In genomic region chr2:126777620-126777978, GRCh38 we compare ENCODE assay signal across 8 cellular contexts.
A peak's percentile ranks its signal among the peaks of the same experiment; 100 is the strongest.
DNase-seq lines count a peak whose midpoint lies in the region; ATAC-seq, FAIRE-seq and TF ChIP-seq lines count a peak whose summit lies in the region.

No MANE protein-coding gene starts in this region.

- CTCF ChIA-PET in HCT116 (lab: Charles Lee): interaction anchor here (0.6 to 2.0 kb wide), 3 partner anchors 194 to 249 kb away, joined by 4 to 7 read pairs (median 6); no protein-coding TSS in a partner anchor
- CTCF ChIA-PET in Panc1 (lab: Charles Lee): no interaction called here

- peak overlapping the region; percentile 99 for H3K4me3 Mint-ChIP-seq in natural killer cell

- ATAC-seq in GM18520 (IDR thresholded peaks at IDR 0.05; ENCODE audit: unreplicated experiment): peak; percentile 5
- no peak; the same call in 1 of the 2 replicates for ATAC-seq in HCT116
- ATAC-seq in Panc1: no peak
- ATAC-seq in natural killer cell: peak in 1 of 3 donors; percentile 4

- H3K36me3 Mint-ChIP-seq in natural killer cell: no peaks in the 10 kb centered on the region

- in situ Hi-C loops in Panc1 (cut with HindIII; ENCODE audit: low pct_unique_long_range_greater_than_20kb, low sequenced_read_pairs): no loop called here

- DNase-seq in HCT116 (ENCODE audit: low read depth, low spot score) (no peak), Panc1 (ENCODE audit: low read depth, low spot score) (no peak), natural killer cell (no peak), 8988T (no peak), GM12891 (ENCODE audit: insufficient read length, low spot score) (no peak), NCI-H146 (lab: John Stamatoyannopoulos, UW) (no peak), AG08396 (ENCODE audit: low spot score) (no peak)

- TF ChIP-seq CTCF in HCT116 (IDR thresholded peaks at IDR 0.05 in 2 of 3, conservative IDR thresholded peaks at IDR 0.05 in 1 of 3; ENCODE audit: borderline replicate concordance in 1 of 3, insufficient read depth in 1 of 3, low read depth in 2 of 3, low read length in 2 of 3) (no peak), Panc1 (IDR thresholded peaks at IDR 0.05) (no peak), natural killer cell (IDR thresholded peaks at IDR 0.05) (no peak)

- peaks cover 11 to 13% of the 10 kb centered on the region in 2 donors for H3K4me1 Mint-ChIP-seq in natural killer cell

- H3K4me1 ChIP-seq in HCT116 (ENCODE audit: control insufficient read depth in 1 of 2, insufficient read depth in 2 of 2, low read length in 2 of 2) (no peaks in the 10 kb centered on the region), Panc1 (ENCODE audit: control insufficient read depth, insufficient read depth, low read length) (no peaks in the 10 kb centered on the region)

- peak overlapping the region; percentile 49 for H2AFZ ChIP-seq in HCT116 (ENCODE audit: low read depth, low read length, poor library complexity, severe bottlenecking)

- intact Hi-C loops in HCT116 (cut with micrococcal nuclease) (loop anchor here (1.0 to 10.0 kb wide), 2 partner anchors 197 to 249 kb away; no protein-coding TSS in a partner anchor), Panc1 (cut with micrococcal nuclease; ENCODE audit: unreplicated experiment) (loop anchor here (1.0 to 10.0 kb wide), 4 partner anchors 143 to 1033 kb away; no protein-coding TSS in a partner anchor), natural killer cell (cut with micrococcal nuclease) (loop anchor here (1.0 to 10.0 kb wide), 2 partner anchors 249 to 383 kb away; no protein-coding TSS in a partner anchor)

- no peak for FAIRE-seq in GM12891 (lab: Jason Lieb, UNC)

- peaks cover 6 to 20% of the 10 kb centered on the region in 2 donors for H3K27me3 Mint-ChIP-seq in natural killer cell (ENCODE audit: low read depth in 2 of 2)

- no peaks in the 10 kb centered on the region for H3K9me2 ChIP-seq in HCT116 (ENCODE audit: insufficient read depth)

- H3K79me2 ChIP-seq in HCT116 (ENCODE audit: insufficient read depth, low read length): no peaks in the 10 kb centered on the region

- TF ChIP-seq RAD21 in HCT116 (IDR thresholded peaks at IDR 0.05; ENCODE audit: low read depth): no peak

- H3K27ac Mint-ChIP-seq in natural killer cell: peak overlapping the region; percentile 74 to 86

- no peaks in the 10 kb centered on the region for H3K9me3 ChIP-seq in HCT116 (ENCODE audit: control insufficient read depth in 1 of 2, insufficient read depth in 1 of 2, low read depth in 1 of 2, low read length in 2 of 2)
- H3K9me3 ChIP-seq in Panc1 (ENCODE audit: control insufficient read depth, insufficient read depth, low read depth, low read length): no peaks in the 10 kb centered on the region

- no peak overlapping the region for H3K9ac ChIP-seq in HCT116 (ENCODE audit: low read length)

- no TSS peak for BruUV-seq in HCT116 (replicated peaks; lab: Mats Ljungman, UMichigan)
- no TSS peak for BruUV-seq in Panc1 (replicated peaks; lab: Mats Ljungman, UMichigan)

- no peak for TF ChIP-seq POLR2A in HCT116 (IDR thresholded peaks at IDR 0.05; ENCODE audit: borderline replicate concordance, extremely low read depth, insufficient read depth, insufficient read length)
- no peak for TF ChIP-seq POLR2A in GM12891 (IDR thresholded peaks at IDR 0.05; ENCODE audit: low read depth, low read length)

- H3K27me3 ChIP-seq in HCT116 (ENCODE audit: insufficient read depth, low read length) (0 out of 2 replicates have a peak, but pooled peaks cover 2% of the 10 kb centered on the region), Panc1 (ENCODE audit: control insufficient read depth, insufficient read depth, low read length) (peaks cover 5% of the 10 kb centered on the region; the same call in 1 of the 2 replicates)

- POLR2A ChIA-PET in HCT116 (lab: Charles Lee): no interaction called here
- POLR2A ChIA-PET in Panc1 (lab: Charles Lee): interaction anchor here (0.7 kb wide), 1 partner anchor 21 kb away, joined by 11 read pairs; no protein-coding TSS in a partner anchor

- RAD21 ChIA-PET in HCT116 (lab: Charles Lee; ENCODE audit: low non-redundant PET in 1 of 2, low total read pairs in 2 of 2, uncharacterized antibody in 2 of 2, unreplicated experiment in 2 of 2): no interaction called here

- H3K27ac ChIP-seq in HCT116 (ENCODE audit: low read depth, low read length) (no peak overlapping the region), Panc1 (ENCODE audit: low read length) (no peak overlapping the region)

- no peaks in the 10 kb centered on the region for H3K36me3 ChIP-seq in HCT116 (ENCODE audit: control insufficient read depth in 1 of 2, insufficient read depth in 2 of 2, low read length in 2 of 2)
- H3K36me3 ChIP-seq in Panc1 (ENCODE audit: control insufficient read depth, insufficient read depth, low read length): no peaks in the 10 kb centered on the region

- H3K4me3 ChIP-seq in HCT116 (replicated peaks in 1 of 2; ENCODE audit: low read depth in 1 of 2, low read length in 2 of 2): no peak overlapping the region
- peak overlapping the region; percentile 42 to 79; a peak in 2 of 4 replicates for H3K4me3 ChIP-seq in Panc1 (ENCODE audit: low read depth in 2 of 2, low read length in 2 of 2)

- H3K9me3 Mint-ChIP-seq in natural killer cell: no peaks in the 10 kb centered on the region

- no peak overlapping the region for H3K4me2 ChIP-seq in HCT116 (ENCODE audit: low read length)

- no peaks in the 10 kb centered on the region for H4K20me1 ChIP-seq in HCT116 (ENCODE audit: insufficient read depth)

TF ChIP-seq in HCT116, 20 proteins besides CTCF, POLR2A, EP300 and RAD21:
- no peak for TF ChIP-seq SRF (IDR thresholded peaks at IDR 0.05; ENCODE audit: low read depth)
- TF ChIP-seq CBX3 (IDR thresholded peaks at IDR 0.05; ENCODE audit: low read depth): no peak
- TF ChIP-seq JUND (IDR thresholded peaks at IDR 0.05): no peak
- TF ChIP-seq POLR2AphosphoS5 (IDR thresholded peaks at IDR 0.05; ENCODE audit: low read depth, low read length): no peak
- TF ChIP-seq MAX (IDR thresholded peaks at IDR 0.05): no peak
- no peak for TF ChIP-seq EZH2phosphoT487 (IDR thresholded peaks at IDR 0.05; ENCODE audit: borderline replicate concordance)
- TF ChIP-seq ELF1 (IDR thresholded peaks at IDR 0.05; ENCODE audit: borderline replicate concordance, low read depth): no peak
- TF ChIP-seq EZH2 (IDR thresholded peaks at IDR 0.05): no peak
- no peak for TF ChIP-seq ATF3 (IDR thresholded peaks at IDR 0.05)
- no peak for TF ChIP-seq SIN3A (IDR thresholded peaks at IDR 0.05; ENCODE audit: low read depth)
- no peak for TF ChIP-seq EGR1 (IDR thresholded peaks at IDR 0.05; ENCODE audit: low read depth)
- no peak for TF ChIP-seq ZNF274 (IDR thresholded peaks at IDR 0.05; ENCODE audit: low read depth, low read length)
- TF ChIP-seq TCF7L2 (IDR thresholded peaks at IDR 0.05; ENCODE audit: borderline replicate concordance, extremely low read depth, insufficient read depth, insufficient read length): no peak
TF ChIP-seq in HCT116: peak in this region for 0.

TF ChIP-seq in GM12891, 5 proteins besides CTCF, POLR2A, EP300 and RAD21:
- TF ChIP-seq POLR2AphosphoS5 (IDR thresholded peaks at IDR 0.05; ENCODE audit: low read depth, low read length) (no peak), SPI1 (IDR thresholded peaks at IDR 0.05; ENCODE audit: low read depth, low read length) (no peak), POU2F2 (IDR thresholded peaks at IDR 0.05; ENCODE audit: low read depth, low read length) (no peak), PAX5 (IDR thresholded peaks at IDR 0.05; ENCODE audit: insufficient read depth, low read length, severe bottlenecking) (no peak), TAF1 (IDR thresholded peaks at IDR 0.05; ENCODE audit: low read depth, low read length) (no peak)

Comparison
In these comparisons a context has a peak if more than half of its experiments do, and no peak if none do; other contexts are left out.
1. H3K4me3 ChIP-seq: peak in Panc1 (2 of 2); none in HCT116 (0 of 2).